Comparison of ENCODE assay signal across 22 cellular contexts in genomic region chr4:83498187-83498586, GRCh38. TPM values are rescaled to one million over a fixed set of nuclear protein-coding genes. Genes with fewer than 3 reads are reported as not detected.
"Had no signal": no experiment of that assay in that cellular context is flagged by ENCODE, and none has a peak within 500 bp of the region (broad histone marks: within the 10 kb centered on the region; RNA-seq: fewer than 3 reads in every experiment).

No MANE protein-coding gene starts in this region.

- H3K27me3 ChIP-seq: MG63 had no signal

- H3K36me3 ChIP-seq: MG63 had no signal

- H3K9me3 ChIP-seq: MG63, SK-N-SH had no signal

- H3K9ac ChIP-seq: SK-N-SH had no signal

- H3K27ac Mint-ChIP-seq: IgD-negative memory B cell had no signal

- DNase-seq: KBM-7, MG63, NCI-H1092, NCI-H1105 treated with DMSO at 0.1 percent for 48 hours, NCI-H1417 treated with DMSO at 0.1 percent for 48 hours, NCI-H146, NCI-H1694 treated with DMSO at 0.1 percent for 48 hours, NCI-H1930, NCI-H2081, NCI-H2107, NCI-H226, NCI-H446, NCI-H510A, NCI-H524 treated with DMSO at 0.1 percent for 48 hours, NCI-H69, NCI-H774, Right ventricle myocardium superior, RPMI8226, SIG-M5, SK-N-SH had no signal

- H3K4me3 Mint-ChIP-seq: IgD-negative memory B cell had no signal

- H3K36me3 Mint-ChIP-seq: IgD-negative memory B cell had no signal

- H3K9me3 Mint-ChIP-seq: IgD-negative memory B cell had no signal

- H3K27me3 Mint-ChIP-seq: IgD-negative memory B cell had no signal

- H3K4me3 ChIP-seq: MG63 had no signal

- H3K4me2 ChIP-seq: SK-N-SH had no signal

- H3K27ac ChIP-seq: HL-60 had no signal

- H3K9me2 ChIP-seq: SK-N-SH had no signal

RNA-seq across cellular contexts. Expression of gene GPAT3, which starts 37.7 kb away (rescaled TPM):
- polyA plus RNA-seq: IgD-negative memory B cell had no signal
